Comparison of ENCODE assay signal across 1 cellular context in the genomic region with DNA sequence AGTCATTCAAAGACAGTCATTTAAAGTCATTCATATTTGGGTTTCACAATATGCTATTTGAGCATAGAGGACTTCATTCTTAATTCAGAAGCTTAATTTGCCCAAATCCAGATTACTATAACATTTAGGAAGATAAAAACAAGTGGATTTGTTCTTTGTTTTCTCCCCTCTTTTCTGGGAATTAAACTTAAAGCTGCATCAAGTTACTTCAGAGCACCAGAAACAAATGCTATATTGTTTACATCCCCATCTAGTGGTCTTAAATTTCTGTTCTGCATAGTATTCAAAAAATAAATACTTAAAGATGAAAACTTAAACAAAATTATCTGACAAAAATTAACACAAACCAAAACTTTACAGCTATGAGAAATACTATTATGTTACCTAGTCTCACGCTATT.
TF ChIP-seq lines count a peak whose summit lies in the region.

No MANE protein-coding gene starts in this region.

TF ChIP-seq in A549, 52 proteins besides CTCF, POLR2A, EP300 and RAD21:
- TF ChIP-seq SMC3 (IDR thresholded peaks at IDR 0.05), result peak; percentile 72
- TF ChIP-seq, protein P1, sequence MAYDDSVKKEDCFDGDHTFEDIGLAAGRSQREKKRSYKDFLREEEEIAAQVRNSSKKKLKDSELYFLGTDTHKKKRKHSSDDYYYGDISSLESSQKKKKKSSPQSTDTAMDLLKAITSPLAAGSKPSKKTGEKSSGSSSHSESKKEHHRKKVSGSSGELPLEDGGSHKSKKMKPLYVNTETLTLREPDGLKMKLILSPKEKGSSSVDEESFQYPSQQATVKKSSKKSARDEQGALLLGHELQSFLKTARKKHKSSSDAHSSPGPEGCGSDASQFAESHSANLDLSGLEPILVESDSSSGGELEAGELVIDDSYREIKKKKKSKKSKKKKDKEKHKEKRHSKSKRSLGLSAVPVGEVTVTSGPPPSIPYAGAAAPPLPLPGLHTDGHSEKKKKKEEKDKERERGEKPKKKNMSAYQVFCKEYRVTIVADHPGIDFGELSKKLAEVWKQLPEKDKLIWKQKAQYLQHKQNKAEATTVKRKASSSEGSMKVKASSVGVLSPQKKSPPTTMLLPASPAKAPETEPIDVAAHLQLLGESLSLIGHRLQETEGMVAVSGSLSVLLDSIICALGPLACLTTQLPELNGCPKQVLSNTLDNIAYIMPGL (CRISPR knock-in tag; IDR thresholded peaks at IDR 0.05; ENCODE audit: borderline replicate concordance), result no peak
- TF ChIP-seq NFE2L2 (conservative IDR thresholded peaks at IDR 0.05; ENCODE audit: low read length), result no peak
